ENCODE assay signal across 19 cellular contexts in the genomic region with DNA sequence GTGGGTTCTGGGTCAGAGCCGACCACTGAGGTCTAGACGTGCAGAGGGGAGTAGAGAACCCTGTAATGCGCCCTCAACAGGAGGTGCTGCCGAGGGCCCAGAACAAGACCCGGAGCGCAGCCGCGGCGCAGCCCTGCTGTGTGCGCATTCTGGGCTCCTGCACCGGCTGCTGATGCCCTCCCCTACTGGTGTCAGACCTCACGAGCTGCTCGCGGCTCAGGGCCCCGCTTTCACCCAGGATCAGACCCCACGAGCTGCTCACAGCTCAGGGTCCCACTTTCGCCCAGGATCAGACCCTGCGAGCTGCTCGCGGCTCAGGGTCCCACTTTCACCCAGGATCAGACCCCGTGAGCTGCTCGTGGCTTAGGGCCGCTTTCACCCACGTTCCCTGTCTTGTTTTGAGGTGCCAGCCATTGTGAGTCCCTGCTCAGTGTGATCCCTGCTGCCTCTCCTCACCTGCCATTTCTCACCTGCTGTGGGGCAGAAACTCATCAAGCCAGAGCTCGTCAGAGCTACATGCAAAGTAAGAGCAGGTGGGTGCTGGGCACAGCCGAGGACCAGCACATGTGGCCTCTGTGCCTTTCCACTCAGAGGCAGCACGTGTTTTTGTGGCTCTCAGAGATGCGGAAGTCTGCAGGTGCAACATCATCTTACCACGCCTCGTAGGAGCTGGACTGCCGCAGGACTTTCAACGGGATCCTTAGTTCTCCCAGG. TPM values are rescaled to one million over a fixed set of nuclear protein-coding genes. Genes with fewer than 3 reads are reported as not detected.
DNase-seq lines count a peak whose midpoint lies in the region; ATAC-seq and TF ChIP-seq lines count a peak whose summit lies in the region.
"Had no signal": no experiment of that assay in that cellular context is flagged by ENCODE, and none has a peak within 500 bp of the region (broad histone marks: within the 10 kb centered on the region; RNA-seq: fewer than 3 reads in every experiment).

No MANE protein-coding gene starts in this region.

- peaks cover 7% of the 10 kb centered on the region for H3K4me1 ChIP-seq in left ventricle myocardium inferior
- peaks cover 4 to 43% (median 30%) of the 10 kb centered on the region in 5 donors for H3K4me1 ChIP-seq in subcutaneous abdominal adipose tissue (ENCODE audit: control insufficient read depth in 5 of 5, insufficient read depth in 5 of 5, low read length in 5 of 5)
- H3K4me1 ChIP-seq in esophagus muscularis mucosa, result peaks cover 9 to 16% (median 11%) of the 10 kb centered on the region in 4 donors

- no peak for TF ChIP-seq CTCF in left ventricle myocardium inferior (IDR thresholded peaks at IDR 0.05; ENCODE audit: borderline replicate concordance)
- TF ChIP-seq CTCF in activated B cell treated with CpG ODN at 0.5 μM for 24 hours (IDR thresholded peaks at IDR 0.05), result no peak
- no peak for TF ChIP-seq CTCF in esophagus muscularis mucosa (IDR thresholded peaks at IDR 0.05)

- intact Hi-C loops in Right ventricle myocardium inferior (cut with DNase I) (no loop called here), left ventricle myocardium inferior (cut with micrococcal nuclease) (no loop called here), activated B cell treated with CpG ODN at 0.5 μM for 24 hours (cut with micrococcal nuclease) (loop anchor here (5.0 kb wide), 1 partner anchor 206 kb away; no protein-coding TSS in a partner anchor), esophagus muscularis mucosa (cut with DNase I) (no loop called here)

- H3K4me3 Mint-ChIP-seq in activated B cell treated with CpG ODN at 0.5 μM for 24 hours, result no peak overlapping the region
- H3K4me3 Mint-ChIP-seq: activated T-cell treated with anti-CD3 and anti-CD28 coated beads, Interleukin-2, amount 50 U/mL, for 4 hours had no signal

- H3K9me3 ChIP-seq in left ventricle myocardium inferior (replicated peaks) (no peaks in the 10 kb centered on the region), subcutaneous abdominal adipose tissue (ENCODE audit: control insufficient read depth in 5 of 5, low read length in 5 of 5) (no peaks in the 10 kb centered on the region), esophagus muscularis mucosa (no peaks in the 10 kb centered on the region)
- H3K9me3 ChIP-seq: BLaER1, upper lobe of left lung had no signal

- H3K4me3 ChIP-seq in left ventricle myocardium inferior (no peak overlapping the region), subcutaneous abdominal adipose tissue (ENCODE audit: low read depth in 1 of 5, low read length in 5 of 5) (no peak overlapping the region), esophagus muscularis mucosa (no peak overlapping the region)
- H3K4me3 ChIP-seq: BLaER1, upper lobe of left lung had no signal

- TF ChIP-seq POLR2A in erythroblast (IDR thresholded peaks at IDR 0.05; ENCODE audit: low read length) (no peak), esophagus muscularis mucosa (IDR thresholded peaks at IDR 0.05; ENCODE audit: low read depth) (no peak)

- H3K27ac ChIP-seq in left ventricle myocardium inferior (replicated peaks), result no peak overlapping the region
- H3K27ac ChIP-seq in subcutaneous abdominal adipose tissue (ENCODE audit: low read depth, low read length), result peak overlapping the region; percentile 67
- no peak overlapping the region for H3K27ac ChIP-seq in esophagus muscularis mucosa (replicated peaks in 1 of 4)
- H3K27ac ChIP-seq: BLaER1, upper lobe of left lung had no signal

- no peaks in the 10 kb centered on the region for H3K9me3 Mint-ChIP-seq in activated B cell treated with CpG ODN at 0.5 μM for 24 hours
- H3K9me3 Mint-ChIP-seq: activated T-cell treated with anti-CD3 and anti-CD28 coated beads, Interleukin-2, amount 50 U/mL, for 4 hours had no signal

- no peak overlapping the region for H3K9ac ChIP-seq in subcutaneous abdominal adipose tissue (ENCODE audit: low read length in 5 of 5)
- H3K9ac ChIP-seq: BLaER1 had no signal

- POLR2A ChIA-PET in activated B cell treated with CpG ODN at 0.5 μM for 24 hours (lab: Charles Lee), result interaction anchor here (0.5 to 0.9 kb wide), 2 partner anchors 39 to 46 kb away, joined by 3 read pairs; no protein-coding TSS in a partner anchor

- H3K27me3 ChIP-seq in left ventricle myocardium inferior (ENCODE audit: low read depth) (no peaks in the 10 kb centered on the region), subcutaneous abdominal adipose tissue (ENCODE audit: control insufficient read depth in 5 of 5, insufficient read depth in 4 of 5, low read length in 5 of 5) (no peaks in the 10 kb centered on the region), esophagus muscularis mucosa (peaks cover 0 to 4% (median 0%) of the 10 kb centered on the region in 4 donors)
- H3K27me3 ChIP-seq: BLaER1, upper lobe of left lung had no signal

- H3K36me3 Mint-ChIP-seq in activated B cell treated with CpG ODN at 0.5 μM for 24 hours (ENCODE audit: low read depth), result peaks cover 64% of the 10 kb centered on the region

- TF ChIP-seq EP300 in esophagus muscularis mucosa (IDR thresholded peaks at IDR 0.05), result no peak

- H3K36me3 ChIP-seq in left ventricle myocardium inferior, result peaks cover 59% of the 10 kb centered on the region
- peaks cover 0 to 78% (median 58%) of the 10 kb centered on the region in 5 donors for H3K36me3 ChIP-seq in subcutaneous abdominal adipose tissue (ENCODE audit: control insufficient read depth in 5 of 5, insufficient read depth in 5 of 5, low read length in 5 of 5)
- H3K36me3 ChIP-seq in esophagus muscularis mucosa, result peaks cover 26 to 93% (median 77%) of the 10 kb centered on the region in 4 donors

- H3K27me3 Mint-ChIP-seq in activated B cell treated with CpG ODN at 0.5 μM for 24 hours, result no peaks in the 10 kb centered on the region

- peak overlapping the region; percentile 50 for H3K27ac Mint-ChIP-seq in activated B cell treated with CpG ODN at 0.5 μM for 24 hours

- DNase-seq in Right ventricle myocardium inferior (ENCODE audit: missing footprints), result peak; percentile 45
- no peak for DNase-seq in left ventricle myocardium inferior
- peak; percentile 72 for DNase-seq in NAMALWA (ENCODE audit: low spot score)
- DNase-seq in activated B cell treated with CpG ODN at 0.5 μM for 24 hours, result no peak
- no peak for DNase-seq in erythroblast (lab: John Stamatoyannopoulos, UW)
- DNase-seq in effector CD4-positive, alpha-beta T cell, result no peak
- DNase-seq in esophagus muscularis mucosa (ENCODE audit: extremely low spot score), result no peak
- DNase-seq: activated naive CD4-positive, alpha-beta T cell treated with Interleukin-2 at 50 U/mL for 16 hours; activated T-cell treated with anti-CD3 and anti-CD28 coated beads, Interleukin-2, amount 50 U/mL, for 4 hours; effector memory CD4-positive, alpha-beta T cell; GOT3; kidney; stimulated activated CD4-positive, alpha-beta T cell treated with anti-CD3 and anti-CD28 coated beads, Interleukin-2, amount 100 ng/mL, for 48 hours; stimulated activated naive CD4-positive, alpha-beta T cell treated with Interleukin-2 at 50 U/mL for 16 hours; SW 1271 had no signal

- CTCF ChIA-PET in activated B cell treated with CpG ODN at 0.5 μM for 24 hours (lab: Charles Lee), result no interaction called here

- WGBS in esophagus muscularis mucosa, result 75% methylated on average over 21 of the region's 32 CpGs

- H3K4me1 Mint-ChIP-seq in activated B cell treated with CpG ODN at 0.5 μM for 24 hours, result peaks cover 43% of the 10 kb centered on the region

- no peak for ATAC-seq in Right ventricle myocardium inferior
- ATAC-seq in activated B cell treated with CpG ODN at 0.5 μM for 24 hours (ENCODE audit: low read depth), result no peak
- ATAC-seq: activated CD4-positive, CD25-positive, alpha-beta regulatory T cell treated with anti-CD3 and anti-CD28 coated beads, Interleukin-2, amount 50 U/mL, for 24 hours; activated T-cell treated with anti-CD3 and anti-CD28 coated beads, Interleukin-2, amount 50 U/mL, for 4 hours had no signal

RNA-seq across cellular contexts. Expression of a gene that starts 47.0 kb away (rescaled TPM):
- 0.32 TPM for total RNA-seq in Right ventricle myocardium inferior
- total RNA-seq in left ventricle myocardium inferior, result 0.33 TPM
- total RNA-seq in activated B cell treated with CpG ODN at 0.5 μM for 24 hours, result 0.46 and 0.69 TPM in 2 replicates
- total RNA-seq in esophagus muscularis mucosa, result 1 to 10 TPM in 2 of 4 donors, under 1 TPM in 2; 0.17 to 2.1 (median 0.89) TPM

Comparison
In these comparisons a context has a peak if more than half of its experiments do, and no peak if none do; other contexts are left out.
1. DNase-seq: peak in Right ventricle myocardium inferior (single experiment) and NAMALWA (single experiment); none in left ventricle myocardium inferior (single experiment), activated B cell treated with CpG ODN at 0.5 μM for 24 hours (single experiment), erythroblast (0 of 2), effector CD4-positive, alpha-beta T cell (single experiment) and esophagus muscularis mucosa (single experiment).